ENCODE assay signal across 8 cellular contexts in the genomic region with DNA sequence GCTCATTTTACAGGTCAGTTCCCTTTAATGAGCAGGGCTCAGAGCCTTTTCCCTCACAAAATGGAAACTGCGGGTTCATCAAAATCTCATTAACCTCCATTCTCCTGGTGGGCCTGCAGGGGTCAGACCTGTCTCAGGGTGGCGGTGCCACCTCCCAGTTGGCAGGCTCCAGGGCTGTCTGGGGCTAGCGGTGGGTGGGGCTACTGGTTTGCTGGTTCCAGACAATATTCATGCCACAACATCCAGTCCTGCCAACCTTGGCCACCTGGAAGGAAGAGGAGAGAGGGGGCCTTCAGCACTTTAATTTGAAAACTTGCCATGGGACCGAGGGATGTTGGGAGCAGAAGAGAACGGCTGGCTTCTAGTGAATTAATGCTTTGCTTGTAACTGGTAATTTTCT. TPM values are rescaled to one million over a fixed set of nuclear protein-coding genes. Genes with fewer than 3 reads are reported as not detected.
DNase-seq lines count a peak whose midpoint lies in the region; TF ChIP-seq lines count a peak whose summit lies in the region.

No MANE protein-coding gene starts in this region.

- H3K27ac ChIP-seq in HEK293 (ENCODE audit: extremely low read depth, low read depth, low read length) (no peak overlapping the region), RWPE1 (no peak overlapping the region), ovary (no peak overlapping the region), caudate nucleus (ENCODE audit: low read depth, low read length) (no peak overlapping the region)

- CTCF ChIA-PET in HEK293 (lab: Yijun Ruan, JAX) (interaction anchor here (0.5 to 0.7 kb wide), 2 partner anchors 337 to 588 kb away, joined by 3 read pairs; no protein-coding TSS in a partner anchor), RWPE1 (lab: Yijun Ruan, JAX) (interaction anchor here (0.6 to 1.0 kb wide), 3 partner anchors 9 to 357 kb away, joined by 3 to 4 read pairs (median 3); no protein-coding TSS in a partner anchor)

- H3K4me1 Mint-ChIP-seq in CD14-positive monocyte = no peaks in the 10 kb centered on the region
- peaks cover 22% of the 10 kb centered on the region for H3K4me1 Mint-ChIP-seq in neural crest cell

- DNase-seq in CD14-positive monocyte (ENCODE audit: low spot score) (no peak), RWPE1 (ENCODE audit: low spot score) (peak; percentile 71), epithelial cell of esophagus (ENCODE audit: low read depth) (peak; percentile 37), neural crest cell (ENCODE audit: low read depth, low spot score) (no peak), ovary (no peak), caudate nucleus (lab: John Stamatoyannopoulos, UW) (no peak)
- DNase-seq in effector CD4-positive, alpha-beta T cell = no peak

- H3K27me3 ChIP-seq in ovary = no peaks in the 10 kb centered on the region

- intact Hi-C loops in CD14-positive monocyte (cut with micrococcal nuclease) = no loop called here
- intact Hi-C loops in ovary (cut with DNase I) = no loop called here

- no peaks in the 10 kb centered on the region for H3K9me3 Mint-ChIP-seq in CD14-positive monocyte
- no peaks in the 10 kb centered on the region for H3K9me3 Mint-ChIP-seq in neural crest cell

- 22 to 36% (median 23%) methylated on average over 5 of the region's 5 CpGs for WGBS in ovary, 3 donors

- H3K27me3 Mint-ChIP-seq in CD14-positive monocyte (ENCODE audit: low read depth in 3 of 3) (peaks cover 3 to 10% (median 9%) of the 10 kb centered on the region in 3 donors), neural crest cell (ENCODE audit: low read depth) (peaks cover 26% of the 10 kb centered on the region)

- no peaks in the 10 kb centered on the region for H3K36me3 ChIP-seq in HEK293 (ENCODE audit: control insufficient read depth in 2 of 2, insufficient read depth in 1 of 2, low read length in 2 of 2)
- no peaks in the 10 kb centered on the region for H3K36me3 ChIP-seq in ovary

- TF ChIP-seq CTCF in CD14-positive monocyte (IDR thresholded peaks at IDR 0.05) (peak; percentile 37), HEK293 (tag by site-specific recombination; IDR thresholded peaks at IDR 0.05) (peak; percentile 71), RWPE1 (conservative IDR thresholded peaks at IDR 0.05; ENCODE audit: low read depth) (peak; percentile 13), epithelial cell of esophagus (IDR thresholded peaks at IDR 0.05; ENCODE audit: insufficient read depth, low read depth, low read length, missing control alignments) (peak; percentile 26), neural crest cell (conservative IDR thresholded peaks at IDR 0.05) (peak; percentile 44), ovary (IDR thresholded peaks at IDR 0.05) (no peak)

- no peak for TF ChIP-seq POLR2A in ovary (IDR thresholded peaks at IDR 0.05)

- no peaks in the 10 kb centered on the region for H3K36me3 Mint-ChIP-seq in CD14-positive monocyte
- H3K36me3 Mint-ChIP-seq in neural crest cell (ENCODE audit: low read depth) = no peaks in the 10 kb centered on the region

- no peak overlapping the region for H3K4me3 ChIP-seq in HEK293 (ENCODE audit: low read depth, low read length)
- no peak overlapping the region for H3K4me3 ChIP-seq in epithelial cell of esophagus (ENCODE audit: low read length)
- H3K4me3 ChIP-seq in ovary = no peak overlapping the region

- no peak overlapping the region for H3K4me3 Mint-ChIP-seq in CD14-positive monocyte
- H3K4me3 Mint-ChIP-seq in neural crest cell = no peak overlapping the region

- H3K9me3 ChIP-seq in HEK293 (ENCODE audit: control insufficient read depth, insufficient read depth, low read depth, low read length) (no peaks in the 10 kb centered on the region), ovary (no peaks in the 10 kb centered on the region)

- POLR2A ChIA-PET in HEK293 (lab: Yijun Ruan, JAX) = no interaction called here
- POLR2A ChIA-PET in RWPE1 (lab: Yijun Ruan, JAX; ENCODE audit: low non-redundant PET) = no interaction called here

- H3K4me1 ChIP-seq in HEK293 (ENCODE audit: control insufficient read depth, insufficient read depth, low read length) (no peaks in the 10 kb centered on the region), ovary (ENCODE audit: insufficient read depth) (no peaks in the 10 kb centered on the region)

- TF ChIP-seq EP300 in ovary (IDR thresholded peaks at IDR 0.05) = no peak

- H3K27ac Mint-ChIP-seq in CD14-positive monocyte = peak overlapping the region in 1 of 7 donors; percentile 2
- H3K27ac Mint-ChIP-seq in neural crest cell (ENCODE audit: unreplicated experiment) = no peak overlapping the region

TF ChIP-seq in HEK293, 187 proteins besides CTCF, POLR2A, EP300 and RAD21:
- TF ChIP-seq ZNF654 (tag by site-specific recombination; IDR thresholded peaks at IDR 0.05; ENCODE audit: low read depth) (peak; percentile 61), SP3 (tag by site-specific recombination; IDR thresholded peaks at IDR 0.05) (no peak)
TF ChIP-seq in HEK293: peak in this region for 1.

RNA-seq across cellular contexts. Expression of gene CTNNBL1, which starts 41.9 kb away (rescaled TPM):
- polyA plus RNA-seq in CD14-positive monocyte = 10 to 100 TPM; 77.3 to 83.2 TPM
- total RNA-seq in neural crest cell = 87.7 and 94.9 TPM in 2 replicates
- 10 to 100 TPM; 17.3 to 54.6 (median 42.3) TPM for total RNA-seq in ovary
- polyA plus RNA-seq in ovary = 10 to 100 TPM; 33.0 to 58.7 TPM

Comparison
In these comparisons a context has a peak if more than half of its experiments do, and no peak if none do; other contexts are left out.
1. DNase-seq: peak in RWPE1 (single experiment) and epithelial cell of esophagus (single experiment); none in CD14-positive monocyte (single experiment), neural crest cell (single experiment), ovary (0 of 5), caudate nucleus (0 of 61) and effector CD4-positive, alpha-beta T cell (single experiment).
2. CTCF ChIP-seq: peak in CD14-positive monocyte (single experiment), HEK293 (single experiment), RWPE1 (single experiment), epithelial cell of esophagus (single experiment) and neural crest cell (single experiment); none in ovary (0 of 3).